8 cellular contexts compared by ENCODE assay signal in the genomic region with DNA sequence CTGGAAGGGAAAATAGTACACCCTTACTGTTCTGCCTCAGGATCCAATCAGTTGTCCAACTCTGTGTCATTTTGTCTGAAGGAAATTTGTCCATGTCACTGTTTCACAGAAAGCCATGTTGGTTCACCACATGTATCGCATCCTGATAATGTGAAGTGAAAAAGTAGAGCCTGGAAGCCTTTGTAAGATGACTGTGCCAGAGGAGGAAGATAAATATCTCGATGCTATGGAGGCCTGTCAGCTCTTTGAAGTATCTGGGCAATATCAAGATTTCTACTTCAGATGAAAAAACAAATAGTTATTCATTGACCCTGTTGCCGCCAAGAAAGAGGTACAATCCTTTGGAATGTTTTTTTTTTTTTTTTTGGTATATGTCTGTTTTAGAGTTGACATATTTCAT.
"Had no signal": no experiment of that assay in that cellular context is flagged by ENCODE, and none has a peak within 500 bp of the region (broad histone marks: within the 10 kb centered on the region; RNA-seq: fewer than 3 reads in every experiment).

No MANE protein-coding gene starts in this region.

- ATAC-seq: HepG2, K562 had no signal

- H3K27ac ChIP-seq: HL-60 had no signal

- FAIRE-seq: HepG2, K562 had no signal

- H3K4me3 ChIP-seq: K562 had no signal

- DNase-seq: GOT3, H7, HCEC 1CT, IMR-90, KG1 had no signal
